Comparison of ENCODE assay signal across 17 cellular contexts in genomic region chr4:15938182-15938581, GRCh38. TPM values are rescaled to one million over a fixed set of nuclear protein-coding genes. Genes with fewer than 3 reads are reported as not detected.
A peak's percentile ranks its signal among the peaks of the same experiment; 100 is the strongest.
DNase-seq lines count a peak whose midpoint lies in the region; FAIRE-seq and TF ChIP-seq lines count a peak whose summit lies in the region.
"Had no signal": no experiment of that assay in that cellular context is flagged by ENCODE, and none has a peak within 500 bp of the region (broad histone marks: within the 10 kb centered on the region; RNA-seq: fewer than 3 reads in every experiment).

No MANE protein-coding gene starts in this region.

- H3K27me3 ChIP-seq in keratinocyte (ENCODE audit: control insufficient read depth, extremely low read depth, insufficient read depth, low read length) (no peaks in the 10 kb centered on the region), A673 (replicated peaks; ENCODE audit: insufficient read depth, low read depth, low read length, poor library complexity) (no peaks in the 10 kb centered on the region)
- H3K27me3 ChIP-seq: tibial nerve had no signal

- peak; percentile 96 for FAIRE-seq in keratinocyte (lab: Jason Lieb, UNC)
- FAIRE-seq: endometrium had no signal

- no peaks in the 10 kb centered on the region for H3K36me3 Mint-ChIP-seq in type B pancreatic cell

- peak overlapping the region; percentile 77 for H2AFZ ChIP-seq in keratinocyte (ENCODE audit: control insufficient read depth, low read length)

- BruUV-seq in A673 (replicated peaks; lab: Mats Ljungman, UMichigan), result no TSS peak

- H3K4me3 Mint-ChIP-seq in type B pancreatic cell, result peak overlapping the region; percentile 7
- H3K4me3 Mint-ChIP-seq: T-helper 2 cell treated with Interferon-gamma antibody and Interleukin-4, amounts not matched to agents 5 μg/mL and 100 μg/mL, for 36 hours had no signal

- peak overlapping the region; percentile 67 for H3K27ac Mint-ChIP-seq in type B pancreatic cell
- H3K27ac Mint-ChIP-seq: T-helper 2 cell treated with Interferon-gamma antibody and Interleukin-4, amounts not matched to agents 5 μg/mL and 100 μg/mL, for 36 hours had no signal

- H3K9me3 Mint-ChIP-seq in type B pancreatic cell, result no peaks in the 10 kb centered on the region
- H3K9me3 Mint-ChIP-seq: T-helper 2 cell treated with Interferon-gamma antibody and Interleukin-4, amounts not matched to agents 5 μg/mL and 100 μg/mL, for 36 hours had no signal

- H3K79me2 ChIP-seq in keratinocyte (ENCODE audit: control insufficient read depth, insufficient read depth, low read length), result peaks cover 24% of the 10 kb centered on the region

- dilution Hi-C loops in keratinocyte (cut with MboI; ENCODE audit: extremely low pct_ligation_motif_present, low sequenced_read_pairs), result no loop called here

- H3K9ac ChIP-seq in keratinocyte (ENCODE audit: control insufficient read depth, extremely low read depth, insufficient read depth, low read length), result peak overlapping the region; percentile 93

- POLR2A ChIA-PET in A673 (lab: Charles Lee; ENCODE audit: low non-redundant PET), result no interaction called here

- peaks cover 44% of the 10 kb centered on the region for H3K4me1 ChIP-seq in keratinocyte (ENCODE audit: control insufficient read depth, extremely low read depth, insufficient read depth, low read length)
- H3K4me1 ChIP-seq in A673 (ENCODE audit: insufficient read depth, low read length, poor library complexity, severe bottlenecking), result no peaks in the 10 kb centered on the region
- H3K4me1 ChIP-seq: tibial nerve had no signal

- H3K9me1 ChIP-seq in keratinocyte (ENCODE audit: control insufficient read depth, extremely low read depth, insufficient read depth, low read length), result peaks cover 3% of the 10 kb centered on the region

- H3K36me3 ChIP-seq in keratinocyte (ENCODE audit: control insufficient read depth in 2 of 2, extremely low read depth in 1 of 2, insufficient read depth in 2 of 2, low read length in 2 of 2) (peaks cover 9 to 25% of the 10 kb centered on the region in 2 experiments), A673 (ENCODE audit: insufficient read depth, low read length, poor library complexity, severe bottlenecking) (no peaks in the 10 kb centered on the region)
- H3K36me3 ChIP-seq: heart left ventricle, tibial nerve had no signal

- H3K27ac ChIP-seq in keratinocyte (ENCODE audit: control insufficient read depth, insufficient read depth, low read length) (peak overlapping the region; percentile 91), A673 (ENCODE audit: low read depth, low read length, poor library complexity, severe bottlenecking) (no peak overlapping the region)
- H3K27ac ChIP-seq: heart left ventricle, tibial nerve had no signal

- H3K4me2 ChIP-seq in keratinocyte (ENCODE audit: control insufficient read depth, extremely low read depth, insufficient read depth, low read depth, low read length), result peak overlapping the region; percentile 97

- CTCF ChIA-PET in A673 (lab: Charles Lee), result no interaction called here

- peaks cover 7% of the 10 kb centered on the region for H3K4me1 Mint-ChIP-seq in type B pancreatic cell (ENCODE audit: unreplicated experiment)

- H3K9me3 ChIP-seq in keratinocyte (ENCODE audit: control insufficient read depth, low read depth, low read length) (no peaks in the 10 kb centered on the region), A673 (ENCODE audit: low read depth, low read length, poor library complexity, severe bottlenecking) (no peaks in the 10 kb centered on the region)
- H3K9me3 ChIP-seq: heart left ventricle, tibial nerve had no signal

- no peak for TF ChIP-seq CTCF in keratinocyte (optimal IDR thresholded peaks at IDR 0.05 in 1 of 3, IDR thresholded peaks at IDR 0.05 in 1 of 3, conservative IDR thresholded peaks at IDR 0.05 in 1 of 3; ENCODE audit: extremely low read depth in 1 of 3, insufficient read depth in 2 of 3, low read length in 3 of 3)
- no peak for TF ChIP-seq CTCF in type B pancreatic cell (conservative IDR thresholded peaks at IDR 0.05)
- TF ChIP-seq CTCF in A673 (conservative IDR thresholded peaks at IDR 0.05; ENCODE audit: low read depth, low read length), result no peak

- H3K4me3 ChIP-seq in keratinocyte (ENCODE audit: control insufficient read depth in 2 of 3, extremely low read depth in 1 of 3, insufficient read depth in 2 of 3, low read depth in 1 of 3, low read length in 3 of 3) (peak overlapping the region; percentile 56 to 93 (median 85)), A673 (ENCODE audit: low read depth, low read length, poor library complexity, severe bottlenecking) (no peak overlapping the region)
- H3K4me3 ChIP-seq: heart left ventricle, tibial nerve had no signal

- DNase-seq in NCI-H510A treated with DMSO at 0.1 percent for 48 hours (lab: John Stamatoyannopoulos, UW), result peak; percentile 5
- no peak for DNase-seq in NCI-H510A (lab: John Stamatoyannopoulos, UW)
- DNase-seq in SW480 (ENCODE audit: low spot score), result peak; percentile 78
- no peak for DNase-seq in keratinocyte (ENCODE audit: low read depth, low spot score)
- DNase-seq in type B pancreatic cell (ENCODE audit: extremely low spot score, unreplicated experiment), result no peak
- no peak for DNase-seq in SIG-M5 treated with dmso at 0.1 percent for 504 hours (lab: John Stamatoyannopoulos, UW; ENCODE audit: unreplicated experiment)
- DNase-seq in NAMALWA (ENCODE audit: low spot score), result no peak
- no peak for DNase-seq in A673 (ENCODE audit: low spot score)
- DNase-seq: activated CD4-positive, alpha-beta T cell treated with anti-CD3 and anti-CD28 coated beads, Interleukin-2, amount 50 U/mL, for 48 hours; heart left ventricle; mesenchymal stem cell; NCI-H2171 treated with DMSO at 0.1 percent for 48 hours had no signal

- H4K20me1 ChIP-seq in keratinocyte (ENCODE audit: control insufficient read depth, extremely low read depth, insufficient read depth, low read length), result peaks cover 11% of the 10 kb centered on the region

- intact Hi-C loops in A673 (cut with micrococcal nuclease; ENCODE audit: unreplicated experiment), result no loop called here

- H3K27me3 Mint-ChIP-seq in type B pancreatic cell, result peaks cover 4% of the 10 kb centered on the region

RNA-seq across cellular contexts. Expression of gene FGFBP1, which starts 0.4 kb away (rescaled TPM):
- 1,464 to 2,372 TPM (median 2,189 TPM) in 3 replicates for polyA plus RNA-seq in keratinocyte
- polyA plus RNA-seq in keratinocyte (2011; ENCODE audit: low read depth), result 343 TPM
- polyA plus RNA-seq in keratinocyte (2011; cell fraction: cytosol; rRNA removed), result 794 and 1,175 TPM in 2 replicates
- polyA plus RNA-seq in keratinocyte (2011; cell fraction: nucleus; rRNA removed), result 2,544 and 2,862 TPM in 2 replicates
- 611 and 1,527 TPM in 2 replicates for polyA plus RNA-seq in keratinocyte (2012; ENCODE audit: low replicate concordance)
- polyA minus RNA-seq in keratinocyte, result 503 to 930 TPM (median 667 TPM) in 3 replicates
- polyA minus RNA-seq in keratinocyte (2011; cell fraction: cytosol; rRNA and poly(A)+ RNA removed), result 726 TPM
- polyA minus RNA-seq in keratinocyte (2011; cell fraction: nucleus; rRNA and poly(A)+ RNA removed), result 610 and 1,073 TPM in 2 replicates
- total RNA-seq in type B pancreatic cell (ENCODE audit: low replicate concordance) (21.7 and 22.1 TPM in 2 replicates), A673 (2021) (not detected in 2 replicates)
- total RNA-seq: cardiac septum, LHCN-M2 had no signal
- polyA plus RNA-seq: heart left ventricle had no signal

RNA-seq across cellular contexts. Expression of gene FGFBP2, which starts 24.8 kb away (rescaled TPM):
- polyA plus RNA-seq in keratinocyte, result not detected in 3 replicates
- not detected for polyA plus RNA-seq in keratinocyte (2011; ENCODE audit: low read depth)
- not detected in 2 replicates for polyA plus RNA-seq in keratinocyte (2011; cell fraction: cytosol; rRNA removed)
- not detected in 2 replicates for polyA plus RNA-seq in keratinocyte (2011; cell fraction: nucleus; rRNA removed)
- not detected in 2 replicates for polyA plus RNA-seq in keratinocyte (2012; ENCODE audit: low replicate concordance)
- not detected in 3 replicates for polyA minus RNA-seq in keratinocyte
- polyA minus RNA-seq in keratinocyte (2011; cell fraction: cytosol; rRNA and poly(A)+ RNA removed), result not detected
- polyA minus RNA-seq in keratinocyte (2011; cell fraction: nucleus; rRNA and poly(A)+ RNA removed), result not detected in 2 replicates
- total RNA-seq in type B pancreatic cell (ENCODE audit: low replicate concordance), result not detected in 2 replicates
- not detected in 2 replicates for total RNA-seq in A673 (2021)
- total RNA-seq: LHCN-M2 had no signal

Comparison
In these comparisons a context has a peak if more than half of its experiments do, and no peak if none do; other contexts are left out.
1. DNase-seq: peak in NCI-H510A treated with DMSO at 0.1 percent for 48 hours (single experiment) and SW480 (single experiment); none in NCI-H510A (single experiment), keratinocyte (single experiment), type B pancreatic cell (single experiment), SIG-M5 treated with dmso at 0.1 percent for 504 hours (single experiment), NAMALWA (single experiment) and A673 (single experiment).
2. RNA of gene FGFBP1, which starts 0.4 kb away (total RNA-seq): 21.7 to 22.1 TPM in type B pancreatic cell; not detected in A673; every median in the first group is over 10 times any median in the second.